Comparison of ENCODE assay signal across 1 cellular context in the genomic region with DNA sequence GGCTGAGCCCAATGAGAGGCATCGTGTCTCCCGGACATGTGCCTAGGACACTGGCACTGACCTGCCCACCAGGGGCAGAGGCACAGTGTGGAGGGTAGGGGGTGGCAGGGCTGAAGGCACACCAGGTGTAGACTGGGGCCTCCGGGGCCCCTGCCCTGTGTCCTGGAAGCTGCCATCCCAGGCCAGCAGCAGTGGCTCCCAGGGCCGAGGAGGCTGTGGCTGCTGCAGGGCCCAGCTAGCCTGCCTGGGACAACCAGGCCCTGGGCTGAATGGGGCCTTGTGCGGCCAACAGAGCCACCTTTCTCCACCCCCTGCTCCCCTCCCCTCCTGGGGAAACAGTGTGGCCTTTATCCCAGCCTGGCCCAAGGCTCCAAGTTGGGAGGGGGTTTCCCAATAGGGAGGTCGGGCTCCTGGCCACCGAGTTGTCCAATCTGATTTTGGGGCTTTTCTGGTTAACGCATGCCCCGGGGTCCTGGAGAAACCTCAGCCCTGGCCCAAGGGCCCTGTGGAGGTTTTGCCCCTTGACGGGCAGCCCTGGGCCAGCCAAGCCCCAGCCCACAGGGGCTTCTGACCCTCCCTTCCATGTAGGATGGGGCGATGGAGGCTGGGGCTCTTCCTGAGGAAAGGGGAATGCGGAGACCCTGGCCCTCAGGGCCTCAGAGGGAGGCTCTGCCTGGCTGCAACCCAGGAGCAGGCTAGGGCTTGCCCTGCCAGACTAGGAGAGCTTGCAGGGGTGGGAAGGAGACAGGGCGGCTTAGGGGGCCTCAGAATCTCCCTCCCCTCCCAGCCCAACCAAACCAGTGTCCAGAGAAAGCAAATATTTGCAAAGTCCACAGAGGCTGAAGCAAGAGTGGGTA.
TF ChIP-seq lines count a peak whose summit lies in the region.

No MANE protein-coding gene starts in this region.

TF ChIP-seq in H1, 55 proteins besides CTCF, POLR2A, EP300 and RAD21:
- no peak for TF ChIP-seq MAFK (IDR thresholded peaks at IDR 0.05; ENCODE audit: low read depth, low read length)
- TF ChIP-seq TAF7 (optimal IDR thresholded peaks at IDR 0.05; ENCODE audit: borderline replicate concordance, low read depth, low read length) = no peak
- TF ChIP-seq, protein P1, sequence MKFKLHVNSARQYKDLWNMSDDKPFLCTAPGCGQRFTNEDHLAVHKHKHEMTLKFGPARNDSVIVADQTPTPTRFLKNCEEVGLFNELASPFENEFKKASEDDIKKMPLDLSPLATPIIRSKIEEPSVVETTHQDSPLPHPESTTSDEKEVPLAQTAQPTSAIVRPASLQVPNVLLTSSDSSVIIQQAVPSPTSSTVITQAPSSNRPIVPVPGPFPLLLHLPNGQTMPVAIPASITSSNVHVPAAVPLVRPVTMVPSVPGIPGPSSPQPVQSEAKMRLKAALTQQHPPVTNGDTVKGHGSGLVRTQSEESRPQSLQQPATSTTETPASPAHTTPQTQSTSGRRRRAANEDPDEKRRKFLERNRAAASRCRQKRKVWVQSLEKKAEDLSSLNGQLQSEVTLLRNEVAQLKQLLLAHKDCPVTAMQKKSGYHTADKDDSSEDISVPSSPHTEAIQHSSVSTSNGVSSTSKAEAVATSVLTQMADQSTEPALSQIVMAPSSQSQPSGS (IDR thresholded peaks at IDR 0.05; ENCODE audit: low read length) = no peak
- no peak for TF ChIP-seq CBX8 (IDR thresholded peaks at IDR 0.05; ENCODE audit: borderline replicate concordance, low read depth, low read length)
- no peak for TF ChIP-seq GABPA (IDR thresholded peaks at IDR 0.05; ENCODE audit: borderline replicate concordance, insufficient read depth, low read length)
- no peak for TF ChIP-seq KDM4A (IDR thresholded peaks at IDR 0.05; ENCODE audit: low read depth, low read length, severe bottlenecking)
- no peak for TF ChIP-seq RBBP5 (IDR thresholded peaks at IDR 0.05; ENCODE audit: borderline replicate concordance, low read depth, low read length)
- no peak for TF ChIP-seq HDAC2 (IDR thresholded peaks at IDR 0.05; ENCODE audit: borderline replicate concordance in 1 of 2, low read depth in 2 of 2, low read length in 2 of 2)
